18 cellular contexts compared by ENCODE assay signal in genomic region chr10:17239276-17239660, GRCh38. TPM values are rescaled to one million over a fixed set of nuclear protein-coding genes. Genes with fewer than 3 reads are reported as not detected.
DNase-seq lines count a peak whose midpoint lies in the region; ATAC-seq and TF ChIP-seq lines count a peak whose summit lies in the region.
"Had no signal": no experiment of that assay in that cellular context is flagged by ENCODE, and none has a peak within 500 bp of the region (broad histone marks: within the 10 kb centered on the region; RNA-seq: fewer than 3 reads in every experiment).

No MANE protein-coding gene starts in this region.

- DNase-seq in AG04450 (ENCODE audit: low read depth, low spot score) (no peak), RWPE2 (ENCODE audit: low spot score) (no peak), coronary artery (ENCODE audit: low spot score) (no peak), neural crest cell (ENCODE audit: low read depth, low spot score) (no peak), NCI-H1417 (lab: John Stamatoyannopoulos, UW) (no peak), substantia nigra (lab: John Stamatoyannopoulos, UW) (no peak), esophagus muscularis mucosa (ENCODE audit: extremely low spot score) (no peak), NCI-H1694 treated with DMSO at 0.1 percent for 48 hours (lab: John Stamatoyannopoulos, UW) (no peak)
- DNase-seq: activated naive CD4-positive, alpha-beta T cell treated with Interleukin-2 at 50 U/mL for 16 hours; Kasumi-1; NCI-H2029 treated with DMSO at 0.1 percent for 48 hours; NCI-H748 treated with DMSO at 0.1 percent for 48 hours; Peyer's patch; posterior cingulate gyrus; stimulated activated CD4-positive, alpha-beta T cell treated with anti-CD3 and anti-CD28 coated beads, Interleukin-15, amount 100 ng/mL, for 24 hours had no signal

- peaks cover 3% of the 10 kb centered on the region; the same call in 1 of the 2 replicates for H3K9me3 ChIP-seq in AG04450 (ENCODE audit: control insufficient read depth, insufficient read depth, low read length)
- no peaks in the 10 kb centered on the region for H3K9me3 ChIP-seq in RWPE2 (ENCODE audit: severe bottlenecking)
- peaks cover 0 to 6% (median 0%) of the 10 kb centered on the region in 4 donors for H3K9me3 ChIP-seq in esophagus muscularis mucosa
- H3K9me3 ChIP-seq: Peyer's patch had no signal

- H3K36me3 Mint-ChIP-seq in neural crest cell (ENCODE audit: low read depth) = peaks cover 28% of the 10 kb centered on the region

- intact Hi-C loops in esophagus muscularis mucosa (cut with DNase I) = no loop called here

- peaks cover 34% of the 10 kb centered on the region for H3K4me1 Mint-ChIP-seq in neural crest cell

- POLR2A ChIA-PET in AG04450 (lab: Yijun Ruan, JAX) = interaction anchor here (1.1 to 1.3 kb wide), 2 partner anchors 9 to 33 kb away, joined by 4 read pairs; no protein-coding TSS in a partner anchor

- no peak for TF ChIP-seq POLR2A in esophagus muscularis mucosa (IDR thresholded peaks at IDR 0.05; ENCODE audit: low read depth)

- TF ChIP-seq EP300 in esophagus muscularis mucosa (IDR thresholded peaks at IDR 0.05) = no peak

- H3K27me3 Mint-ChIP-seq in neural crest cell (ENCODE audit: low read depth) = peaks cover 2% of the 10 kb centered on the region

- H3K4me3 ChIP-seq in AG04450 (ENCODE audit: low read depth, low read length) (no peak overlapping the region), RWPE2 (ENCODE audit: severe bottlenecking) (no peak overlapping the region), coronary artery (no peak overlapping the region), esophagus muscularis mucosa (no peak overlapping the region)
- H3K4me3 ChIP-seq: cardiac muscle cell, Peyer's patch had no signal

- H3K9me3 Mint-ChIP-seq in neural crest cell = no peaks in the 10 kb centered on the region

- H3K4me1 ChIP-seq in RWPE2 (ENCODE audit: insufficient read depth, poor library complexity, severe bottlenecking) (no peaks in the 10 kb centered on the region), esophagus muscularis mucosa (peaks cover 11 to 22% (median 15%) of the 10 kb centered on the region in 4 donors)

- TF ChIP-seq CTCF in AG04450 (IDR thresholded peaks at IDR 0.05; ENCODE audit: low read depth, low read length) = no peak
- TF ChIP-seq CTCF in RWPE2 (IDR thresholded peaks at IDR 0.05; ENCODE audit: poor library complexity, severe bottlenecking) = no peak
- TF ChIP-seq CTCF in coronary artery (IDR thresholded peaks at IDR 0.05) = no peak
- TF ChIP-seq CTCF in neural crest cell (conservative IDR thresholded peaks at IDR 0.05) = no peak
- TF ChIP-seq CTCF in esophagus muscularis mucosa (IDR thresholded peaks at IDR 0.05) = no peak

- CTCF ChIA-PET in AG04450 (lab: Charles Lee) = no interaction called here

- peak overlapping the region; percentile 73 for H3K27ac ChIP-seq in AG04450 (ENCODE audit: low read depth, low read length)
- H3K27ac ChIP-seq in RWPE2 (ENCODE audit: poor library complexity, severe bottlenecking) = peak overlapping the region; percentile 19
- peak overlapping the region; percentile 69 to 79 for H3K27ac ChIP-seq in coronary artery
- no peak overlapping the region for H3K27ac ChIP-seq in substantia nigra (ENCODE audit: low read depth, low read length, poor library complexity, severe bottlenecking)
- peak overlapping the region in 2 of 4 donors; percentile 0 to 46 for H3K27ac ChIP-seq in esophagus muscularis mucosa (replicated peaks in 1 of 4)
- H3K27ac ChIP-seq: cardiac muscle cell, HL-60 had no signal

- H3K27ac Mint-ChIP-seq in neural crest cell (ENCODE audit: unreplicated experiment) = no peak overlapping the region
- H3K27ac Mint-ChIP-seq: WTC11 had no signal

- H3K4me3 Mint-ChIP-seq in neural crest cell = peak overlapping the region; percentile 58
- H3K4me3 Mint-ChIP-seq: WTC11 had no signal

- no peak for ATAC-seq in RWPE2 (ENCODE audit: low read depth)
- ATAC-seq: WTC11 had no signal

- 84% methylated on average over 2 of the region's 2 CpGs for WGBS in esophagus muscularis mucosa

- no peaks in the 10 kb centered on the region for H3K27me3 ChIP-seq in AG04450 (ENCODE audit: control insufficient read depth, insufficient read depth, low read length)
- no peaks in the 10 kb centered on the region for H3K27me3 ChIP-seq in RWPE2 (ENCODE audit: insufficient read depth, poor library complexity, severe bottlenecking)
- H3K27me3 ChIP-seq in esophagus muscularis mucosa = no peaks in the 10 kb centered on the region
- H3K27me3 ChIP-seq: cardiac muscle cell, Peyer's patch had no signal

- H3K36me3 ChIP-seq in RWPE2 (ENCODE audit: low read depth) (peaks cover 37% of the 10 kb centered on the region), esophagus muscularis mucosa (peaks cover 34 to 42% (median 39%) of the 10 kb centered on the region in 4 donors)

RNA-seq across cellular contexts. Expression of gene VIM, which starts 11.2 kb away (rescaled TPM):
- 4,126 and 4,378 TPM in 2 replicates for polyA plus RNA-seq in AG04450 (2011; rRNA removed)
- 4,154 and 5,002 TPM in 2 replicates for polyA minus RNA-seq in AG04450 (2011; rRNA and poly(A)+ RNA removed)
- total RNA-seq in neural crest cell = 1,786 and 1,791 TPM in 2 replicates
- 1,000 to 10,000 TPM; 1,242 to 2,218 (median 1,951) TPM for total RNA-seq in esophagus muscularis mucosa

RNA-seq across cellular contexts. Expression of gene TRDMT1, which starts 37.8 kb away (rescaled TPM):
- 5.2 and 7.1 TPM in 2 replicates for polyA plus RNA-seq in AG04450 (2011; rRNA removed)
- polyA minus RNA-seq in AG04450 (2011; rRNA and poly(A)+ RNA removed) = 4.3 and 5.5 TPM in 2 replicates
- total RNA-seq in neural crest cell = 17.3 and 20.6 TPM in 2 replicates
- total RNA-seq in esophagus muscularis mucosa = 1 to 10 TPM; 4.8 to 5.8 (median 5.5) TPM
